In genomic region chr1:222589462-222590302, GRCh38 we compare ENCODE assay signal across 1 cellular context.
TF ChIP-seq lines count a peak whose summit lies in the region.

TAF1A (minus strand) TSS chr1:222589933.

TF ChIP-seq in HepG2, 621 proteins besides CTCF, POLR2A, EP300 and RAD21 (continued from another document and continues in another):
- TF ChIP-seq ZNF850 (CRISPR knock-in tag; conservative IDR thresholded peaks at IDR 0.05): no peak
- TF ChIP-seq TCF12 (IDR thresholded peaks at IDR 0.05): no peak
- TF ChIP-seq TCF12 (CRISPR knock-in tag; IDR thresholded peaks at IDR 0.05): 0 out of 2 replicates have a peak, but pooled peaks have one; percentile 66
- TF ChIP-seq ZNF296 (CRISPR knock-in tag; conservative IDR thresholded peaks at IDR 0.05): no peak
- no peak for TF ChIP-seq ZNF580 (CRISPR knock-in tag; IDR thresholded peaks at IDR 0.05; ENCODE audit: borderline replicate concordance, low read depth)
- peak; percentile 81 for TF ChIP-seq MAX (IDR thresholded peaks at IDR 0.05)
- no peak for TF ChIP-seq CREB1 (IDR thresholded peaks at IDR 0.05)
- TF ChIP-seq CREB1 (CRISPR knock-in tag; IDR thresholded peaks at IDR 0.05): peak; percentile 85
- TF ChIP-seq FOXO1 (CRISPR knock-in tag; IDR thresholded peaks at IDR 0.05): no peak
- TF ChIP-seq TEAD3 (CRISPR knock-in tag; optimal IDR thresholded peaks at IDR 0.05; ENCODE audit: borderline replicate concordance): peak; percentile 52
- TF ChIP-seq EHMT2 (IDR thresholded peaks at IDR 0.05; ENCODE audit: borderline replicate concordance, low read depth, low read length): peak; percentile 82; the same call in 1 of the 2 replicates
- TF ChIP-seq SRF (IDR thresholded peaks at IDR 0.05; ENCODE audit: low read depth, low read length): no peak
- TF ChIP-seq ZNF772 (CRISPR knock-in tag; IDR thresholded peaks at IDR 0.05): 0 out of 2 replicates have a peak, but pooled peaks have one; percentile 57
- TF ChIP-seq ZNF44 (CRISPR knock-in tag; IDR thresholded peaks at IDR 0.05): no peak
- TF ChIP-seq ZBTB26 (CRISPR knock-in tag; IDR thresholded peaks at IDR 0.05; ENCODE audit: borderline replicate concordance): no peak
- TF ChIP-seq BCLAF1 (IDR thresholded peaks at IDR 0.05): no peak
- peak; percentile 85 for TF ChIP-seq ZNF687 (CRISPR knock-in tag; IDR thresholded peaks at IDR 0.05)
- TF ChIP-seq ZNF18 (CRISPR knock-in tag; IDR thresholded peaks at IDR 0.05; ENCODE audit: insufficient replicate concordance): no peak
- peak; percentile 90 for TF ChIP-seq MXD4 (CRISPR knock-in tag; IDR thresholded peaks at IDR 0.05)
- peak; percentile 58; the same call in 1 of the 2 replicates for TF ChIP-seq ETV5 (CRISPR knock-in tag; IDR thresholded peaks at IDR 0.05; ENCODE audit: borderline replicate concordance)
- no peak for TF ChIP-seq SRSF9 (IDR thresholded peaks at IDR 0.05; ENCODE audit: borderline replicate concordance, insufficient read depth, low read depth, low read length, poor library complexity, severe bottlenecking)
- TF ChIP-seq E2F5 (CRISPR knock-in tag; conservative IDR thresholded peaks at IDR 0.05): peak; percentile 67; the same call in 1 of the 2 replicates
- no peak for TF ChIP-seq ZNF513 (CRISPR knock-in tag; conservative IDR thresholded peaks at IDR 0.05)
- TF ChIP-seq ZMYM2 (CRISPR knock-in tag; IDR thresholded peaks at IDR 0.05): no peak
- TF ChIP-seq ZXDC (CRISPR knock-in tag; IDR thresholded peaks at IDR 0.05): no peak
- no peak for TF ChIP-seq ZNF577 (CRISPR knock-in tag; IDR thresholded peaks at IDR 0.05; ENCODE audit: borderline replicate concordance, low read depth)
- peak; percentile 55; the same call in 1 of the 2 replicates for TF ChIP-seq KLF6 (CRISPR knock-in tag; IDR thresholded peaks at IDR 0.05)
- TF ChIP-seq ZNF280B (CRISPR knock-in tag; IDR thresholded peaks at IDR 0.05; ENCODE audit: borderline replicate concordance): no peak
- TF ChIP-seq TFE3 (CRISPR knock-in tag; IDR thresholded peaks at IDR 0.05): peak; percentile 12; the same call in 1 of the 2 replicates
- no peak for TF ChIP-seq ZBTB7A (CRISPR knock-in tag; IDR thresholded peaks at IDR 0.05)
- TF ChIP-seq CBFB (CRISPR knock-in tag; IDR thresholded peaks at IDR 0.05): peak; percentile 44; the same call in 1 of the 2 replicates
- TF ChIP-seq KDM2A (CRISPR knock-in tag; IDR thresholded peaks at IDR 0.05; ENCODE audit: borderline replicate concordance, low read depth): peak; percentile 79; the same call in 1 of the 2 replicates
- peak; percentile 47; the same call in 1 of the 2 replicates for TF ChIP-seq ZNF546 (CRISPR knock-in tag; conservative IDR thresholded peaks at IDR 0.05)
- TF ChIP-seq AGO1 (IDR thresholded peaks at IDR 0.05; ENCODE audit: low read depth, low read length, poor library complexity, severe bottlenecking): no peak
- peak; percentile 64; the same call in 1 of the 2 replicates for TF ChIP-seq YEATS2 (CRISPR knock-in tag; IDR thresholded peaks at IDR 0.05; ENCODE audit: borderline replicate concordance)
- no peak for TF ChIP-seq ZNF562 (CRISPR knock-in tag; IDR thresholded peaks at IDR 0.05; ENCODE audit: borderline replicate concordance)
- TF ChIP-seq FOSL2 (CRISPR knock-in tag; IDR thresholded peaks at IDR 0.05): 0 out of 2 replicates have a peak, but pooled peaks have one; percentile 28
- TF ChIP-seq ZNF589 (CRISPR knock-in tag; conservative IDR thresholded peaks at IDR 0.05): no peak
- peak; percentile 56; the same call in 1 of the 2 replicates for TF ChIP-seq CREM (IDR thresholded peaks at IDR 0.05)
- TF ChIP-seq CREM (CRISPR knock-in tag; IDR thresholded peaks at IDR 0.05): no peak
- no peak for TF ChIP-seq SOX13 (IDR thresholded peaks at IDR 0.05)
- TF ChIP-seq SOX13 (CRISPR knock-in tag; conservative IDR thresholded peaks at IDR 0.05 in 1 of 2, IDR thresholded peaks at IDR 0.05 in 1 of 2): 0 out of 4 replicates have a peak, but pooled peaks of 1 of the 2 experiments have one; percentile 23
- no peak for TF ChIP-seq SRSF1 (optimal IDR thresholded peaks at IDR 0.05; ENCODE audit: low read depth, low read length)
